In the genomic region with DNA sequence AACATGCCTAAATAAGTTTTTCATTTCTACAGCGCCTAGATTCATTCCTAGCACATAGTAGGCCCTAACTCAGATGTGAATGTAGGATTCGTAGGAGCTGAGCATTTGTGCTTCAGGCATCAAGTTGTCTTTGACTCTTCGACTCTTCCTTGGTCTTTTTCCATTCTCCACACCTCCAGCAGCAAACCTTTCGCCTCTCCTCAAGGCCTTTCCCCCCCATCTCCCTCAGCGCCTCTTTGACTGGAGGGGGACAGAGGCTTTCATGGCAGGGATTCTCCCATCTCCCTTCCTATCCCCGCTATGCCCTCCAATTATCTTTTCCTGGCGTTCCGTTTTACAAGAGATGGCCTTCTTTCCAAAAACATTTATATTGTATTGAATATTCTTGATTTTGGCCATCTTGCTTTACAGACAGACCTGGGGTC, we compare ENCODE assay signal across 8 cellular contexts. TPM values are rescaled to one million over a fixed set of nuclear protein-coding genes. Genes with fewer than 3 reads are reported as not detected.
DNase-seq lines count a peak whose midpoint lies in the region; ATAC-seq and TF ChIP-seq lines count a peak whose summit lies in the region.

No MANE protein-coding gene starts in this region.

- H3K4me1 Mint-ChIP-seq in T-helper 2 cell treated with Interferon-gamma antibody and Interleukin-4, amounts not matched to agents 5 μg/mL and 100 μg/mL, for 36 hours (ENCODE audit: low read depth) = peaks cover 31% of the 10 kb centered on the region

- peak overlapping the region; percentile 72 for H3K27ac Mint-ChIP-seq in T-helper 2 cell treated with Interferon-gamma antibody and Interleukin-4, amounts not matched to agents 5 μg/mL and 100 μg/mL, for 36 hours

- peak overlapping the region; percentile 77 for H3K4me3 ChIP-seq in WERI-Rb-1 (ENCODE audit: low read depth, low read length)
- peak overlapping the region; percentile 92 for H3K4me3 ChIP-seq in iPS-18c (ENCODE audit: insufficient read depth, low read depth, low read length)
- H3K4me3 ChIP-seq in suprapubic skin = peak overlapping the region; percentile 99

- H3K9me3 ChIP-seq in WERI-Rb-1 (ENCODE audit: severe bottlenecking) (no peaks in the 10 kb centered on the region), iPS-18c (ENCODE audit: control insufficient read depth, insufficient read depth, low read length) (no peaks in the 10 kb centered on the region), suprapubic skin (no peaks in the 10 kb centered on the region)

- no peak for TF ChIP-seq EP300 in suprapubic skin (IDR thresholded peaks at IDR 0.05)

- no peaks in the 10 kb centered on the region for H3K9me3 Mint-ChIP-seq in T-helper 2 cell treated with Interferon-gamma antibody and Interleukin-4, amounts not matched to agents 5 μg/mL and 100 μg/mL, for 36 hours

- H3K36me3 ChIP-seq in WERI-Rb-1 = peaks cover 42% of the 10 kb centered on the region
- H3K36me3 ChIP-seq in suprapubic skin = peaks cover 11% of the 10 kb centered on the region

- H3K4me1 ChIP-seq in suprapubic skin = peaks cover 19% of the 10 kb centered on the region

- peaks cover 34% of the 10 kb centered on the region for H3K36me3 Mint-ChIP-seq in T-helper 2 cell treated with Interferon-gamma antibody and Interleukin-4, amounts not matched to agents 5 μg/mL and 100 μg/mL, for 36 hours (ENCODE audit: low read depth)

- H3K4me3 Mint-ChIP-seq in T-helper 2 cell treated with Interferon-gamma antibody and Interleukin-4, amounts not matched to agents 5 μg/mL and 100 μg/mL, for 36 hours = peak overlapping the region; percentile 97

- no peak for TF ChIP-seq POLR2A in suprapubic skin (IDR thresholded peaks at IDR 0.05)

- H3K27ac ChIP-seq in WERI-Rb-1 (peak overlapping the region; percentile 95), suprapubic skin (peak overlapping the region; percentile 81)

- H3K27me3 Mint-ChIP-seq in T-helper 2 cell treated with Interferon-gamma antibody and Interleukin-4, amounts not matched to agents 5 μg/mL and 100 μg/mL, for 36 hours (ENCODE audit: low read depth) = no peaks in the 10 kb centered on the region

- 12% methylated on average over 8 of the region's 8 CpGs for WGBS in suprapubic skin

- TF ChIP-seq CTCF in WERI-Rb-1 (IDR thresholded peaks at IDR 0.05; ENCODE audit: low read depth, low read length) (no peak), suprapubic skin (IDR thresholded peaks at IDR 0.05) (no peak)

- H3K27me3 ChIP-seq in WERI-Rb-1 (ENCODE audit: insufficient read depth, low read depth, severe bottlenecking) = no peaks in the 10 kb centered on the region
- H3K27me3 ChIP-seq in suprapubic skin = no peaks in the 10 kb centered on the region

- DNase-seq in T-helper 2 cell treated with Interferon-gamma antibody and Interleukin-4, amounts not matched to agents 5 μg/mL and 100 μg/mL, for 36 hours (ENCODE audit: low spot score) = no peak
- no peak for DNase-seq in T-helper 2 cell
- DNase-seq in WERI-Rb-1 = no peak
- DNase-seq in suprapubic skin (ENCODE audit: low spot score in 2 of 2) = no peak
- DNase-seq in GDM1 (lab: John Stamatoyannopoulos, UW) = no peak

- ATAC-seq in HG02588 (IDR thresholded peaks at IDR 0.05; ENCODE audit: unreplicated experiment) (no peak), HG02571 (IDR thresholded peaks at IDR 0.05; ENCODE audit: unreplicated experiment) (no peak)

RNA-seq across cellular contexts. Expression of a gene that starts 0.7 kb away (rescaled TPM):
- total RNA-seq in suprapubic skin = 10 to 100 TPM in 3 of 4 donors, 1 to 10 TPM in 1; 8.8 to 17.9 (median 13.7) TPM

RNA-seq across cellular contexts. Expression of a gene that starts 10.8 kb away (rescaled TPM):
- total RNA-seq in suprapubic skin = 10 to 100 TPM; 33.1 to 70.4 (median 44.5) TPM
